Comparison of ENCODE assay signal across 8 cellular contexts in genomic region chr5:54249210-54250028, GRCh38.
A peak's percentile ranks its signal among the peaks of the same experiment; 100 is the strongest.
DNase-seq lines count a peak whose midpoint lies in the region; ATAC-seq and TF ChIP-seq lines count a peak whose summit lies in the region.

No MANE protein-coding gene starts in this region.

- H4K20me1 ChIP-seq in OCI-LY3 (ENCODE audit: insufficient read depth, low read length) (0 out of 2 replicates have a peak, but pooled peaks cover 2% of the 10 kb centered on the region), smooth muscle cell (ENCODE audit: low read depth) (peaks cover 13% of the 10 kb centered on the region)

- WGBS in smooth muscle cell (ENCODE audit: low lambda C conversion rate) = 60% methylated on average over 4 of the region's 4 CpGs

- H3K4me1 ChIP-seq in OCI-LY3 (ENCODE audit: low read length) = peaks cover 9% of the 10 kb centered on the region
- H3K4me1 ChIP-seq in smooth muscle cell (ENCODE audit: low read depth) = no peaks in the 10 kb centered on the region

- H3K27ac Mint-ChIP-seq in CD14-positive monocyte = no peak overlapping the region
- no peak overlapping the region for H3K27ac Mint-ChIP-seq in activated T-helper 17 cell treated with anti-CD3 and anti-CD28 coated beads, Interleukin-2, amount 50 U/mL, for 72 hours
- no peak overlapping the region for H3K27ac Mint-ChIP-seq in stimulated activated effector memory CD8-positive, alpha-beta T cell treated with anti-CD3 and anti-CD28 coated beads, Interleukin-12 subunit alpha, Interleukin-12 subunit beta, amount 100 ng/mL, for 72 hours

- peak; percentile 60 for ATAC-seq in GM19452 (IDR thresholded peaks at IDR 0.05; ENCODE audit: unreplicated experiment)
- ATAC-seq in activated T-helper 17 cell treated with anti-CD3 and anti-CD28 coated beads, Interleukin-2, amount 50 U/mL, for 72 hours (replicated peaks) = no peak
- ATAC-seq in stimulated activated effector memory CD8-positive, alpha-beta T cell treated with anti-CD3 and anti-CD28 coated beads, Interleukin-12 subunit alpha, Interleukin-12 subunit beta, amount 100 ng/mL, for 72 hours = no peak

- H2AFZ ChIP-seq in OCI-LY3 (ENCODE audit: low read depth, low read length) (no peak overlapping the region), smooth muscle cell (ENCODE audit: low read depth) (no peak overlapping the region)

- H3K4me3 Mint-ChIP-seq in CD14-positive monocyte = no peak overlapping the region
- no peak overlapping the region for H3K4me3 Mint-ChIP-seq in activated T-helper 17 cell treated with anti-CD3 and anti-CD28 coated beads, Interleukin-2, amount 50 U/mL, for 72 hours
- no peak overlapping the region for H3K4me3 Mint-ChIP-seq in stimulated activated effector memory CD8-positive, alpha-beta T cell treated with anti-CD3 and anti-CD28 coated beads, Interleukin-12 subunit alpha, Interleukin-12 subunit beta, amount 100 ng/mL, for 72 hours

- H3K9me3 ChIP-seq in OCI-LY3 (ENCODE audit: insufficient read depth, low read length) (no peaks in the 10 kb centered on the region), smooth muscle cell (replicated peaks; ENCODE audit: low read depth) (no peaks in the 10 kb centered on the region)

- intact Hi-C loops in CD14-positive monocyte (cut with micrococcal nuclease) = loop anchor here (5.0 to 10.0 kb wide), 4 partner anchors 53 to 645 kb away; no protein-coding TSS in a partner anchor

- H3K36me3 ChIP-seq in OCI-LY3 (replicated peaks; ENCODE audit: low read depth, low read length) (no peaks in the 10 kb centered on the region), smooth muscle cell (ENCODE audit: low read depth) (no peaks in the 10 kb centered on the region)

- peaks cover 0 to 2% (median 0%) of the 10 kb centered on the region in 3 donors for H3K27me3 Mint-ChIP-seq in CD14-positive monocyte (ENCODE audit: low read depth in 3 of 3)
- H3K27me3 Mint-ChIP-seq in activated T-helper 17 cell treated with anti-CD3 and anti-CD28 coated beads, Interleukin-2, amount 50 U/mL, for 72 hours = no peaks in the 10 kb centered on the region

- DNase-seq in CD14-positive monocyte (ENCODE audit: low spot score) (no peak), fibroblast of peridontal ligament (ENCODE audit: extremely low read depth) (peak; percentile 65), smooth muscle cell (lab: John Stamatoyannopoulos, UW; ENCODE audit: unreplicated experiment) (no peak), inferior parietal cortex (ENCODE audit: extremely low spot score) (no peak)
- DNase-seq in stimulated activated effector memory CD8-positive, alpha-beta T cell treated with anti-CD3 and anti-CD28 coated beads, Interleukin-12 subunit alpha, Interleukin-12 subunit beta, amount 100 ng/mL, for 72 hours (ENCODE audit: low spot score in 2 of 2) = no peak

- no peaks in the 10 kb centered on the region for H3F3A ChIP-seq in smooth muscle cell (ENCODE audit: low read depth)

- TF ChIP-seq CTCF in CD14-positive monocyte (IDR thresholded peaks at IDR 0.05) (peak; percentile 10), OCI-LY3 (IDR thresholded peaks at IDR 0.05; ENCODE audit: low read depth, low read length) (no peak), smooth muscle cell (IDR thresholded peaks at IDR 0.05; ENCODE audit: borderline replicate concordance, insufficient read depth, poor library complexity, severe bottlenecking) (no peak)

- no peaks in the 10 kb centered on the region for H3K27me3 ChIP-seq in OCI-LY3 (ENCODE audit: low read depth, low read length)
- H3K27me3 ChIP-seq in smooth muscle cell (ENCODE audit: low read depth) = no peaks in the 10 kb centered on the region

- peaks cover 2 to 4% of the 10 kb centered on the region in 2 donors for H3K36me3 Mint-ChIP-seq in CD14-positive monocyte
- no peaks in the 10 kb centered on the region for H3K36me3 Mint-ChIP-seq in activated T-helper 17 cell treated with anti-CD3 and anti-CD28 coated beads, Interleukin-2, amount 50 U/mL, for 72 hours (ENCODE audit: low read depth)
- H3K36me3 Mint-ChIP-seq in stimulated activated effector memory CD8-positive, alpha-beta T cell treated with anti-CD3 and anti-CD28 coated beads, Interleukin-12 subunit alpha, Interleukin-12 subunit beta, amount 100 ng/mL, for 72 hours = no peaks in the 10 kb centered on the region

- H3K4me3 ChIP-seq in OCI-LY3 (ENCODE audit: low read length) = no peak overlapping the region
- H3K4me3 ChIP-seq in smooth muscle cell = no peak overlapping the region

- H3K27ac ChIP-seq in OCI-LY3 (ENCODE audit: low read length) = no peak overlapping the region
- no peak overlapping the region for H3K27ac ChIP-seq in smooth muscle cell (ENCODE audit: low read depth)

- H3K4me2 ChIP-seq in OCI-LY3 (ENCODE audit: low read length) = 0 out of 2 replicates have a peak overlapping the region, but pooled peaks have one; percentile 3
- no peak overlapping the region for H3K4me2 ChIP-seq in smooth muscle cell

- H3K9ac ChIP-seq in OCI-LY3 (ENCODE audit: low read length) = no peak overlapping the region
- H3K9ac ChIP-seq in smooth muscle cell (ENCODE audit: low read depth) = no peak overlapping the region

- peaks cover 2% of the 10 kb centered on the region for H3K4me1 Mint-ChIP-seq in CD14-positive monocyte
- H3K4me1 Mint-ChIP-seq in activated T-helper 17 cell treated with anti-CD3 and anti-CD28 coated beads, Interleukin-2, amount 50 U/mL, for 72 hours = peaks cover 5% of the 10 kb centered on the region
- peaks cover 8% of the 10 kb centered on the region for H3K4me1 Mint-ChIP-seq in stimulated activated effector memory CD8-positive, alpha-beta T cell treated with anti-CD3 and anti-CD28 coated beads, Interleukin-12 subunit alpha, Interleukin-12 subunit beta, amount 100 ng/mL, for 72 hours

- H3K79me2 ChIP-seq in OCI-LY3 (ENCODE audit: low read length) = no peaks in the 10 kb centered on the region
- peaks cover 8% of the 10 kb centered on the region for H3K79me2 ChIP-seq in smooth muscle cell (ENCODE audit: low read depth)

- H3K9me3 Mint-ChIP-seq in CD14-positive monocyte = no peaks in the 10 kb centered on the region
- H3K9me3 Mint-ChIP-seq in activated T-helper 17 cell treated with anti-CD3 and anti-CD28 coated beads, Interleukin-2, amount 50 U/mL, for 72 hours = no peaks in the 10 kb centered on the region
- H3K9me3 Mint-ChIP-seq in stimulated activated effector memory CD8-positive, alpha-beta T cell treated with anti-CD3 and anti-CD28 coated beads, Interleukin-12 subunit alpha, Interleukin-12 subunit beta, amount 100 ng/mL, for 72 hours = no peaks in the 10 kb centered on the region
